In the genomic region with DNA sequence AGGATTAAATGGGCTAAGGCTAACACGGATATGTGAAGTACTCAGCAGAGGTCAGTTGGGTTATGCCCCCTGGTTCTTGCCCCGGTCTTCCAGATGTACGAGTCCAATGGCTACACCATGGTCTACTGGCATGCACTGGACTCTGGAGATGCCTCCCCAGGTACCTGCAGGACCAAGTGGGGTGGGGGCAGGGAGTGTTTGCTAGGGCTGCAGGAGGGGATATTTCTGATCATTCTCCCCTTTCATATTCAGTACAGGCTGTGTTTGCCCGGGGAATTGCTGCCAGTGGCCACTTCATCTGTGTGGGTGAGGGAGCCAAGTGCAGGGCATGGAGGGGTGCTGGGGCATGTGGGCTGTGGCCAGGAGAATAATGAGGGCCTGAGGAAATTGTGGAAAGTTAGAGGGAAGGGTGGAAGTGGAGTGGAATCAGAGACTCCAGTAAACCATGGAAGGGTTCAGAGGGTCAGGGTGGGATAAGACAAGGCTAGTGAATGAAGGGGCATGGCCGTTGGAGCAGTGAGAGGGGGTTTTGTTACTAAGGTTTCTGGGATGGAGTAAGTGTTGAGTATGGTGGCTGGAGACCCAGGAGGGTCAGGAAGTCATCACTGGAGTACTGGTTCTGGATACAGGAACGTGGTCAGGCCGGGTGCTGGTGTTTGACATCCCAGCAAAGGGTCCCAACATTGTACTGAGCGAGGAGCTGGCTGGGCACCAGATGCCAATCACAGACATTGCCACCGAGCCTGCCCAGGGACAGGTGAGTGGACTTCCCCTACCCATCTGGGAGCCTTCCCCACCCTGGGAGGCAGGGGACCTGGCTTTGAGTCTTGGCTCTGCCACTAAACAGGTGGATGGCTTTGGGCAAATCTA, we compare ENCODE assay signal across 14 cellular contexts. TPM values are rescaled to one million over a fixed set of nuclear protein-coding genes. Genes with fewer than 3 reads are reported as not detected.
DNase-seq lines count a peak whose midpoint lies in the region; ATAC-seq and TF ChIP-seq lines count a peak whose summit lies in the region.
"Had no signal": no experiment of that assay in that cellular context is flagged by ENCODE, and none has a peak within 500 bp of the region (broad histone marks: within the 10 kb centered on the region; RNA-seq: fewer than 3 reads in every experiment).

No MANE protein-coding gene starts in this region.

- peaks cover 37% of the 10 kb centered on the region for H3F3A ChIP-seq in neural progenitor cell (ENCODE audit: low read depth)

- CTCF ChIA-PET in OCI-LY7 (lab: Charles Lee; ENCODE audit: unreplicated experiment), result no interaction called here

- no peak for ATAC-seq in HG03354 (IDR thresholded peaks at IDR 0.05; ENCODE audit: poor library complexity, severe bottlenecking, unreplicated experiment)

- peak overlapping the region; percentile 100 for H3K4me3 Mint-ChIP-seq in T-helper 2 cell treated with Interferon-gamma antibody and Interleukin-4, amounts not matched to agents 5 μg/mL and 100 μg/mL, for 36 hours
- H3K4me3 Mint-ChIP-seq in neural progenitor cell, result peak overlapping the region; percentile 99

- H2AFZ ChIP-seq in OCI-LY7 (ENCODE audit: low read length) (no peak overlapping the region), neural progenitor cell (replicated peaks) (no peak overlapping the region)

- DNase-seq in T-helper 2 cell treated with Interferon-gamma antibody and Interleukin-4, amounts not matched to agents 5 μg/mL and 100 μg/mL, for 36 hours (ENCODE audit: low spot score), result no peak
- DNase-seq in T-helper 2 cell, result no peak
- DNase-seq in OCI-LY7 (ENCODE audit: low spot score), result no peak
- no peak for DNase-seq in neural progenitor cell (ENCODE audit: low spot score)
- no peak for DNase-seq in activated effector memory CD4-positive, alpha-beta T cell treated with anti-CD3 and anti-CD28 coated beads, Interleukin-2, amount 50 U/mL, for 16 hours
- no peak for DNase-seq in middle frontal gyrus (ENCODE audit: extremely low spot score, low spot score)
- DNase-seq: dermis blood vessel endothelial cell; mesenchymal stem cell; NCI-H2227 treated with DMSO at 0.1 percent for 48 hours; stimulated activated CD4-positive, alpha-beta T cell treated with anti-CD3 and anti-CD28 coated beads, Interleukin-15, amount 100 ng/mL, for 24 hours; transverse colon had no signal

- no peak overlapping the region for H3K9ac ChIP-seq in neural progenitor cell

- peaks cover 26% of the 10 kb centered on the region for H3K36me3 Mint-ChIP-seq in T-helper 2 cell treated with Interferon-gamma antibody and Interleukin-4, amounts not matched to agents 5 μg/mL and 100 μg/mL, for 36 hours (ENCODE audit: low read depth)
- peaks cover 23% of the 10 kb centered on the region for H3K36me3 Mint-ChIP-seq in neural progenitor cell

- POLR2A ChIA-PET in OCI-LY7 (lab: Charles Lee), result interaction anchor here (0.6 to 1.1 kb wide), 2 partner anchors 10 to 22 kb away, joined by 6 to 11 read pairs; no protein-coding TSS in a partner anchor

- H3K27me3 Mint-ChIP-seq in T-helper 2 cell treated with Interferon-gamma antibody and Interleukin-4, amounts not matched to agents 5 μg/mL and 100 μg/mL, for 36 hours (ENCODE audit: low read depth), result no peaks in the 10 kb centered on the region
- H3K27me3 Mint-ChIP-seq in neural progenitor cell (ENCODE audit: insufficient read depth, low read depth), result peaks cover 15% of the 10 kb centered on the region

- H3K9me3 ChIP-seq in OCI-LY7 (ENCODE audit: low read length) (no peaks in the 10 kb centered on the region), neural progenitor cell (ENCODE audit: low read depth) (no peaks in the 10 kb centered on the region)
- H3K9me3 ChIP-seq: HAP-1, transverse colon had no signal

- H3K27ac Mint-ChIP-seq in T-helper 2 cell treated with Interferon-gamma antibody and Interleukin-4, amounts not matched to agents 5 μg/mL and 100 μg/mL, for 36 hours, result peak overlapping the region; percentile 78
- H3K27ac Mint-ChIP-seq in neural progenitor cell, result no peak overlapping the region

- no peaks in the 10 kb centered on the region for H3K9me3 Mint-ChIP-seq in T-helper 2 cell treated with Interferon-gamma antibody and Interleukin-4, amounts not matched to agents 5 μg/mL and 100 μg/mL, for 36 hours
- H3K9me3 Mint-ChIP-seq in neural progenitor cell, result no peaks in the 10 kb centered on the region

- H3K4me1 Mint-ChIP-seq in T-helper 2 cell treated with Interferon-gamma antibody and Interleukin-4, amounts not matched to agents 5 μg/mL and 100 μg/mL, for 36 hours (ENCODE audit: low read depth), result peaks cover 27% of the 10 kb centered on the region
- H3K4me1 Mint-ChIP-seq in neural progenitor cell, result peaks cover 28% of the 10 kb centered on the region

- no peaks in the 10 kb centered on the region for H3K9me2 ChIP-seq in OCI-LY7 (ENCODE audit: insufficient read depth, low read length)

- BruUV-seq in OCI-LY7 (replicated peaks; lab: Mats Ljungman, UMichigan), result no TSS peak

- H4K20me1 ChIP-seq in OCI-LY7 (ENCODE audit: insufficient read depth, low read length), result no peaks in the 10 kb centered on the region
- H4K20me1 ChIP-seq in neural progenitor cell (ENCODE audit: low read depth), result peaks cover 24% of the 10 kb centered on the region

- peaks cover 4% of the 10 kb centered on the region; the same call in 1 of the 2 replicates for H3K79me2 ChIP-seq in OCI-LY7 (ENCODE audit: insufficient read depth, low read depth, low read length)
- peaks cover 16% of the 10 kb centered on the region for H3K79me2 ChIP-seq in neural progenitor cell (ENCODE audit: low read depth)

- H3K4me1 ChIP-seq in OCI-LY7 (ENCODE audit: insufficient read depth, low read length, poor library complexity, severe bottlenecking) (peaks cover 23% of the 10 kb centered on the region), neural progenitor cell (no peaks in the 10 kb centered on the region)
- H3K4me1 ChIP-seq: HAP-1 had no signal

- intact Hi-C loops in OCI-LY7 (cut with micrococcal nuclease; ENCODE audit: unreplicated experiment), result no loop called here

- peak overlapping the region; percentile 84; the same call in 1 of the 2 replicates for H3K4me2 ChIP-seq in OCI-LY7 (ENCODE audit: low read length)
- peak overlapping the region; percentile 91 for H3K4me2 ChIP-seq in neural progenitor cell

- H3K36me3 ChIP-seq in OCI-LY7 (ENCODE audit: insufficient read depth, low read length) (peaks cover 7% of the 10 kb centered on the region; the same call in 1 of the 2 replicates), neural progenitor cell (no peaks in the 10 kb centered on the region)

- H3K4me3 ChIP-seq in OCI-LY7 (ENCODE audit: low read depth, low read length, poor library complexity, severe bottlenecking) (no peak overlapping the region), neural progenitor cell (no peak overlapping the region)
- H3K4me3 ChIP-seq: HAP-1, transverse colon had no signal

- H3K27me3 ChIP-seq in neural progenitor cell, result peaks cover 7% of the 10 kb centered on the region
- H3K27me3 ChIP-seq: transverse colon had no signal

- no peak overlapping the region for H3K27ac ChIP-seq in OCI-LY7 (ENCODE audit: low read depth, low read length, poor library complexity, severe bottlenecking)
- H3K27ac ChIP-seq in cingulate gyrus (ENCODE audit: low read depth, low read length), result peak overlapping the region; percentile 24
- H3K27ac ChIP-seq in neural progenitor cell, result no peak overlapping the region
- H3K27ac ChIP-seq: transverse colon had no signal

- TF ChIP-seq CTCF in OCI-LY7 (conservative IDR thresholded peaks at IDR 0.05; ENCODE audit: low read length), result no peak
- no peak for TF ChIP-seq CTCF in neural progenitor cell (IDR thresholded peaks at IDR 0.05)

RNA-seq across cellular contexts. Expression of a gene that starts 1.9 kb away (rescaled TPM):
- 55.5 and 64.7 TPM in 2 replicates for total RNA-seq in OCI-LY7 (2014; rRNA removed; shearing (Covaris generic))
- total RNA-seq in OCI-LY7 (2022) (82.5 and 89.5 TPM in 2 replicates), neural progenitor cell (ENCODE audit: low replicate concordance) (88.1 and 138 TPM in 2 replicates)

RNA-seq across cellular contexts. Expression of a gene that starts 2.0 kb away (rescaled TPM):
- total RNA-seq in OCI-LY7 (2014; rRNA removed; shearing (Covaris generic)), result 3.2 and 5.5 TPM in 2 replicates
- total RNA-seq in OCI-LY7 (2022), result 20.7 and 22.5 TPM in 2 replicates
- total RNA-seq in neural progenitor cell (ENCODE audit: low replicate concordance), result 1.8 and 6.0 TPM in 2 replicates

RNA-seq across cellular contexts. Expression of a gene that starts 18.3 kb away (rescaled TPM):
- total RNA-seq in OCI-LY7 (2014; rRNA removed; shearing (Covaris generic)), result 1.3 and 2.3 TPM in 2 replicates
- 5.4 and 7.7 TPM in 2 replicates for total RNA-seq in OCI-LY7 (2022)
- total RNA-seq in neural progenitor cell (ENCODE audit: low replicate concordance), result 11.4 and 40.0 TPM in 2 replicates

RNA-seq across cellular contexts. Expression of a gene that starts 31.4 kb away (rescaled TPM):
- 29.2 and 38.7 TPM in 2 replicates for total RNA-seq in OCI-LY7 (2014; rRNA removed; shearing (Covaris generic))
- 43.1 and 44.5 TPM in 2 replicates for total RNA-seq in OCI-LY7 (2022)
- total RNA-seq in neural progenitor cell (ENCODE audit: low replicate concordance), result 8.7 and 15.9 TPM in 2 replicates

RNA-seq across cellular contexts. Expression of a gene that starts 34.8 kb away (rescaled TPM):
- 70.7 and 70.8 TPM in 2 replicates for total RNA-seq in OCI-LY7 (2014; rRNA removed; shearing (Covaris generic))
- total RNA-seq in OCI-LY7 (2022) (68.8 and 83.8 TPM in 2 replicates), neural progenitor cell (ENCODE audit: low replicate concordance) (38.2 and 132 TPM in 2 replicates)
